In the genomic region with DNA sequence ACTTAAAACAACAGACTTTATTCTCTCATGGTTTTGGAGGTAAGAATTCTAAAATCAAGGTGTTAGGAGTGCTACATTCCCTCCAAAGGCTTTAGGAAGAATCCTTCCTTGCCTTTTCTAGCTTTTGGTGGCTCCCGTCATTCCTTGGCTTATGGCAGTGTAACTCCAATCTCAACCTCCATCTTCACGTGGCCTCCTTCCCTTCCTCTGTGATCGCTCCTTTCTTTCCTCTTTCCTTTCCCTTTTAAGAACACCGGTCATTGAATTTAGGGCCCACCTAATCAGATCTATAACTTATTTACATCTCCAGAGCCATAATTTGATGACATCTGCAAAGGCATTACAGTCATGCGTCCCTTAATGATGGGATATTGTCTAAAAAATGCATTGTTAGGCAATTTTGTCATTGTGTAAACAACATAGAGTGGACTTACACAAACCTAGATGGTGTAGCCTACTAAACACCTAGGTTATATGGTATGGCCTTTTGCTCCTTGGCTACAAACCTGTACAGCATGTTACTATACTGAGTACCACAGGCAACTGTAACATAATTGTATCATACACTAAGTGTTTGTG, we compare ENCODE assay signal across 2 cellular contexts.
TF ChIP-seq lines count a peak whose summit lies in the region.

No MANE protein-coding gene starts in this region.

TF ChIP-seq in A549, 52 proteins besides CTCF, POLR2A, EP300 and RAD21:
- TF ChIP-seq, protein P1, sequence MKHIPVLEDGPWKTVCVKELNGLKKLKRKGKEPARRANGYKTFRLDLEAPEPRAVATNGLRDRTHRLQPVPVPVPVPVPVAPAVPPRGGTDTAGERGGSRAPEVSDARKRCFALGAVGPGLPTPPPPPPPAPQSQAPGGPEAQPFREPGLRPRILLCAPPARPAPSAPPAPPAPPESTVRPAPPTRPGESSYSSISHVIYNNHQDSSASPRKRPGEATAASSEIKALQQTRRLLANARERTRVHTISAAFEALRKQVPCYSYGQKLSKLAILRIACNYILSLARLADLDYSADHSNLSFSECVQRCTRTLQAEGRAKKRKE (CRISPR knock-in tag; IDR thresholded peaks at IDR 0.05; ENCODE audit: low read depth), result no peak
- TF ChIP-seq CEBPB (IDR thresholded peaks at IDR 0.05) (peak in 1 of 2 experiments; percentile 35; a peak in 1 of 4 replicates), CBX2 (IDR thresholded peaks at IDR 0.05; ENCODE audit: borderline replicate concordance, low read depth) (no peak), MAFK (IDR thresholded peaks at IDR 0.05; ENCODE audit: partially characterized antibody) (peak; percentile 64)

TF ChIP-seq in HCT116, 20 proteins besides CTCF, POLR2A, EP300 and RAD21:
- TF ChIP-seq SIN3A (IDR thresholded peaks at IDR 0.05; ENCODE audit: low read depth), result no peak
- TF ChIP-seq, protein P2, sequence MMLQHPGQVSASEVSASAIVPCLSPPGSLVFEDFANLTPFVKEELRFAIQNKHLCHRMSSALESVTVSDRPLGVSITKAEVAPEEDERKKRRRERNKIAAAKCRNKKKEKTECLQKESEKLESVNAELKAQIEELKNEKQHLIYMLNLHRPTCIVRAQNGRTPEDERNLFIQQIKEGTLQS (IDR thresholded peaks at IDR 0.05), result no peak
- no peak for TF ChIP-seq CBX3 (IDR thresholded peaks at IDR 0.05; ENCODE audit: low read depth)
- no peak for TF ChIP-seq YY1 (IDR thresholded peaks at IDR 0.05; ENCODE audit: extremely low read depth, insufficient replicate concordance, low read depth, low read length)
- TF ChIP-seq SRF (IDR thresholded peaks at IDR 0.05; ENCODE audit: low read depth), result no peak
- no peak for TF ChIP-seq EGR1 (IDR thresholded peaks at IDR 0.05; ENCODE audit: low read depth)
- TF ChIP-seq, protein P3, sequence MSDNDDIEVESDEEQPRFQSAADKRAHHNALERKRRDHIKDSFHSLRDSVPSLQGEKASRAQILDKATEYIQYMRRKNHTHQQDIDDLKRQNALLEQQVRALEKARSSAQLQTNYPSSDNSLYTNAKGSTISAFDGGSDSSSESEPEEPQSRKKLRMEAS (IDR thresholded peaks at IDR 0.05), result no peak
- TF ChIP-seq, protein P4, sequence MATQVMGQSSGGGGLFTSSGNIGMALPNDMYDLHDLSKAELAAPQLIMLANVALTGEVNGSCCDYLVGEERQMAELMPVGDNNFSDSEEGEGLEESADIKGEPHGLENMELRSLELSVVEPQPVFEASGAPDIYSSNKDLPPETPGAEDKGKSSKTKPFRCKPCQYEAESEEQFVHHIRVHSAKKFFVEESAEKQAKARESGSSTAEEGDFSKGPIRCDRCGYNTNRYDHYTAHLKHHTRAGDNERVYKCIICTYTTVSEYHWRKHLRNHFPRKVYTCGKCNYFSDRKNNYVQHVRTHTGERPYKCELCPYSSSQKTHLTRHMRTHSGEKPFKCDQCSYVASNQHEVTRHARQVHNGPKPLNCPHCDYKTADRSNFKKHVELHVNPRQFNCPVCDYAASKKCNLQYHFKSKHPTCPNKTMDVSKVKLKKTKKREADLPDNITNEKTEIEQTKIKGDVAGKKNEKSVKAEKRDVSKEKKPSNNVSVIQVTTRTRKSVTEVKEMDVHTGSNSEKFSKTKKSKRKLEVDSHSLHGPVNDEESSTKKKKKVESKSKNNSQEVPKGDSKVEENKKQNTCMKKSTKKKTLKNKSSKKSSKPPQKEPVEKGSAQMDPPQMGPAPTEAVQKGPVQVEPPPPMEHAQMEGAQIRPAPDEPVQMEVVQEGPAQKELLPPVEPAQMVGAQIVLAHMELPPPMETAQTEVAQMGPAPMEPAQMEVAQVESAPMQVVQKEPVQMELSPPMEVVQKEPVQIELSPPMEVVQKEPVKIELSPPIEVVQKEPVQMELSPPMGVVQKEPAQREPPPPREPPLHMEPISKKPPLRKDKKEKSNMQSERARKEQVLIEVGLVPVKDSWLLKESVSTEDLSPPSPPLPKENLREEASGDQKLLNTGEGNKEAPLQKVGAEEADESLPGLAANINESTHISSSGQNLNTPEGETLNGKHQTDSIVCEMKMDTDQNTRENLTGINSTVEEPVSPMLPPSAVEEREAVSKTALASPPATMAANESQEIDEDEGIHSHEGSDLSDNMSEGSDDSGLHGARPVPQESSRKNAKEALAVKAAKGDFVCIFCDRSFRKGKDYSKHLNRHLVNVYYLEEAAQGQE (IDR thresholded peaks at IDR 0.05; ENCODE audit: low read depth), result no peak
- TF ChIP-seq EZH2phosphoT487 (IDR thresholded peaks at IDR 0.05; ENCODE audit: borderline replicate concordance), result no peak
- TF ChIP-seq TCF7L2 (IDR thresholded peaks at IDR 0.05; ENCODE audit: borderline replicate concordance, extremely low read depth, insufficient read depth, insufficient read length), result no peak
- TF ChIP-seq ELF1 (IDR thresholded peaks at IDR 0.05; ENCODE audit: borderline replicate concordance, low read depth), result no peak
- TF ChIP-seq SP1 (IDR thresholded peaks at IDR 0.05; ENCODE audit: low read depth), result no peak
- TF ChIP-seq ZFX (IDR thresholded peaks at IDR 0.05), result no peak
- no peak for TF ChIP-seq EZH2 (IDR thresholded peaks at IDR 0.05)
- TF ChIP-seq ZNF274 (IDR thresholded peaks at IDR 0.05; ENCODE audit: low read depth, low read length), result no peak
- TF ChIP-seq, protein P5, sequence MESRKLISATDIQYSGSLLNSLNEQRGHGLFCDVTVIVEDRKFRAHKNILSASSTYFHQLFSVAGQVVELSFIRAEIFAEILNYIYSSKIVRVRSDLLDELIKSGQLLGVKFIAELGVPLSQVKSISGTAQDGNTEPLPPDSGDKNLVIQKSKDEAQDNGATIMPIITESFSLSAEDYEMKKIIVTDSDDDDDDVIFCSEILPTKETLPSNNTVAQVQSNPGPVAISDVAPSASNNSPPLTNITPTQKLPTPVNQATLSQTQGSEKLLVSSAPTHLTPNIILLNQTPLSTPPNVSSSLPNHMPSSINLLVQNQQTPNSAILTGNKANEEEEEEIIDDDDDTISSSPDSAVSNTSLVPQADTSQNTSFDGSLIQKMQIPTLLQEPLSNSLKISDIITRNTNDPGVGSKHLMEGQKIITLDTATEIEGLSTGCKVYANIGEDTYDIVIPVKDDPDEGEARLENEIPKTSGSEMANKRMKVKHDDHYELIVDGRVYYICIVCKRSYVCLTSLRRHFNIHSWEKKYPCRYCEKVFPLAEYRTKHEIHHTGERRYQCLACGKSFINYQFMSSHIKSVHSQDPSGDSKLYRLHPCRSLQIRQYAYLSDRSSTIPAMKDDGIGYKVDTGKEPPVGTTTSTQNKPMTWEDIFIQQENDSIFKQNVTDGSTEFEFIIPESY (IDR thresholded peaks at IDR 0.05; ENCODE audit: extremely low read depth, insufficient replicate concordance, low read length), result no peak
- TF ChIP-seq POLR2AphosphoS5 (IDR thresholded peaks at IDR 0.05; ENCODE audit: low read depth, low read length), result no peak
